ENCODE assay signal across 7 cellular contexts in the genomic region with DNA sequence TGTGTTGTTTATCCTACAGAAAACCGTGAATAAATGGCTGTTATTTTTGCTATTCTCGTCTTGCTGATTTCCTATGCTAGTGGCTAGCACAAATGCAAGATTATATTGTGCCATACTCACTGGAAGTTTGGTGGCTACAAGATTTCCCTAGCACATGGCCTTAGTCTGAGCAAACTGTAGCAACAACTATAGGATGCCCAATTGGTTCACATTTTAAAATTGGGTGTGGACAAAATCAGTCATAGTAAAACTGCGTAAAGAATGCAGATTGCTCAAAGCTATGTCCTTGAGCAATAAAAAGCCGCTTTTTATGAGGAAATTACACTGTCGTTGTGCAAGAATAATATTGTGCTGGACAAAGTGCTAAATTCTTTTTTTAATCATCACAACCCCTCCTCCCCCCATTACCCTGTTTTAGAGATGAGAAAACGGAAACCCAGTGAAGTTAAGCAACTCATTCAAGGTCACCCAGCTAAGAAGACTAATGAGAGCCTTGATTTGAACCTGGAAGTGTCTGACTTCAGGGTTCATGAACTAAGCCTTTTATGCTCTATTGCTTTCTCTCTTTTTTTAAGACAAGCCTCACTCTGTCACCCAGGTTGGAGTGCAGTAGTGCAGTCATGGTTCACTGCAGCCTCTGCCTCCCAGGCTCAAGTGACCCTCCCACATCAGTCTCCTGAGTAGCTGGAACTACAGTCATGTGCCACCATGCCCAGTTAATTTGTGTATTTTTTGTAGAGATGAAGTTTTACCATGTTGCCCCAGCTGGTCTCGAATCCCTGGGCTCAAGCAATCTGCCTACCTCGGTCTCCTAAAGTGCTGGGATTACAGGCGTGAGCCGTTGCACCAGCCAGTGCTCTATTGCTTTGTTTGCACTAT.
A peak's percentile ranks its signal among the peaks of the same experiment; 100 is the strongest.
DNase-seq lines count a peak whose midpoint lies in the region; ATAC-seq lines count a peak whose summit lies in the region.

No MANE protein-coding gene starts in this region.

- H3K9me3 Mint-ChIP-seq in activated T-helper 2 cell treated with anti-CD3 and anti-CD28 coated beads, Interferon-gamma antibody, Interleukin-2, Interleukin-4, amounts not matched to agents 10 μg/mL and 5 μg/mL and 100 μg/mL, durations not matched to agents 14 hours and 24 hours and 36 hours, result no peaks in the 10 kb centered on the region

- WGBS in urinary bladder, result 75% methylated on average over 10 of the region's 10 CpGs

- intact Hi-C loops in posterior cingulate gyrus (cut with DNase I), result no loop called here
- intact Hi-C loops in activated T-helper 2 cell treated with anti-CD3 and anti-CD28 coated beads, Interferon-gamma antibody, Interleukin-2, Interleukin-4, amounts not matched to agents 10 μg/mL and 5 μg/mL and 100 μg/mL, durations not matched to agents 14 hours and 24 hours and 36 hours (cut with micrococcal nuclease), result no loop called here

- H3K4me1 Mint-ChIP-seq in activated T-helper 2 cell treated with anti-CD3 and anti-CD28 coated beads, Interferon-gamma antibody, Interleukin-2, Interleukin-4, amounts not matched to agents 10 μg/mL and 5 μg/mL and 100 μg/mL, durations not matched to agents 14 hours and 24 hours and 36 hours (ENCODE audit: low read depth), result no peaks in the 10 kb centered on the region

- no peaks in the 10 kb centered on the region for H3K4me1 ChIP-seq in urinary bladder (ENCODE audit: insufficient read depth)

- peak; percentile 87 for ATAC-seq in GM18868 (IDR thresholded peaks at IDR 0.05; ENCODE audit: unreplicated experiment)
- ATAC-seq in HG03095 (IDR thresholded peaks at IDR 0.05; ENCODE audit: unreplicated experiment), result peak; percentile 90

- H3K36me3 ChIP-seq in urinary bladder (ENCODE audit: insufficient read depth), result no peaks in the 10 kb centered on the region

- H3K27me3 Mint-ChIP-seq in activated T-helper 2 cell treated with anti-CD3 and anti-CD28 coated beads, Interferon-gamma antibody, Interleukin-2, Interleukin-4, amounts not matched to agents 10 μg/mL and 5 μg/mL and 100 μg/mL, durations not matched to agents 14 hours and 24 hours and 36 hours (ENCODE audit: low read depth), result no peaks in the 10 kb centered on the region

- no peak overlapping the region for H3K27ac Mint-ChIP-seq in activated T-helper 2 cell treated with anti-CD3 and anti-CD28 coated beads, Interferon-gamma antibody, Interleukin-2, Interleukin-4, amounts not matched to agents 10 μg/mL and 5 μg/mL and 100 μg/mL, durations not matched to agents 14 hours and 24 hours and 36 hours

- DNase-seq in SKM-1 treated with dmso at 0.1 percent for 144 hours (lab: John Stamatoyannopoulos, UW; ENCODE audit: unreplicated experiment) (peak; percentile 67), hepatic stellate cell (ENCODE audit: low spot score) (peak; percentile 53), posterior cingulate gyrus (no peak)
- no peak for DNase-seq in activated T-helper 2 cell treated with anti-CD3 and anti-CD28 coated beads, Interferon-gamma antibody, Interleukin-2, Interleukin-4, amounts not matched to agents 10 μg/mL and 5 μg/mL and 100 μg/mL, durations not matched to agents 14 hours and 24 hours and 36 hours (ENCODE audit: low spot score)

- peak overlapping the region; percentile 50 for H3K27ac ChIP-seq in urinary bladder (ENCODE audit: low read depth)

- no peak overlapping the region for H3K4me3 Mint-ChIP-seq in activated T-helper 2 cell treated with anti-CD3 and anti-CD28 coated beads, Interferon-gamma antibody, Interleukin-2, Interleukin-4, amounts not matched to agents 10 μg/mL and 5 μg/mL and 100 μg/mL, durations not matched to agents 14 hours and 24 hours and 36 hours (ENCODE audit: low read depth)

- no peak overlapping the region for H3K4me3 ChIP-seq in urinary bladder (ENCODE audit: low read depth, low read length)

- H3K36me3 Mint-ChIP-seq in activated T-helper 2 cell treated with anti-CD3 and anti-CD28 coated beads, Interferon-gamma antibody, Interleukin-2, Interleukin-4, amounts not matched to agents 10 μg/mL and 5 μg/mL and 100 μg/mL, durations not matched to agents 14 hours and 24 hours and 36 hours (ENCODE audit: low read depth), result no peaks in the 10 kb centered on the region

Comparison
In these comparisons a context has a peak if more than half of its experiments do, and no peak if none do; other contexts are left out.
1. DNase-seq: peak in SKM-1 treated with dmso at 0.1 percent for 144 hours (single experiment) and hepatic stellate cell (single experiment); none in posterior cingulate gyrus (0 of 10) and activated T-helper 2 cell treated with anti-CD3 and anti-CD28 coated beads, Interferon-gamma antibody, Interleukin-2, Interleukin-4, amounts not matched to agents 10 μg/mL and 5 μg/mL and 100 μg/mL, durations not matched to agents 14 hours and 24 hours and 36 hours (single experiment).